1 cellular context compared by ENCODE assay signal in the genomic region with DNA sequence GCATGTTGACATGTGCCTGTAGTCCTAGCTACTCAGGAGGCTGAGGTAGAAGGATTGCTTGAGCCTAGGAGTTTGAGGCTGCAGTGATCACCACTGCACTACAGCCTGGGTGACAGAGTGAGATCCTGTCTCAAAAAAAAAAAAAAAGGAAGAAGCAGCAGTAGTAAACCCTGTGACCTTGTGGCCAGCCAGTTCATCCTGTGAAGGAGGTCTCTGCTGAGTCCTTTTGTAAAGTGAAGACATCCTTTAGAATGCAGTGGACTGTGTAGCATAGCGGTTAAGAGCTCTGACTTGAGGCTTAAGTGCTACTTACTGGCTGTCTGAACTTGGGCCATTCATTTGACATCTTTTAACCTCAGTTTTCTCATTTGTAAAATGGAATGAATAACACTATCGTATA.
TF ChIP-seq lines count a peak whose summit lies in the region.

No MANE protein-coding gene starts in this region.

TF ChIP-seq in HepG2, 621 proteins besides CTCF, POLR2A, EP300 and RAD21:
- TF ChIP-seq ZNF501 (CRISPR knock-in tag; IDR thresholded peaks at IDR 0.05) (no peak), ZNF205 (CRISPR knock-in tag; IDR thresholded peaks at IDR 0.05) (no peak), ELF1 (CRISPR knock-in tag; IDR thresholded peaks at IDR 0.05) (no peak)
- TF ChIP-seq, protein P1, sequence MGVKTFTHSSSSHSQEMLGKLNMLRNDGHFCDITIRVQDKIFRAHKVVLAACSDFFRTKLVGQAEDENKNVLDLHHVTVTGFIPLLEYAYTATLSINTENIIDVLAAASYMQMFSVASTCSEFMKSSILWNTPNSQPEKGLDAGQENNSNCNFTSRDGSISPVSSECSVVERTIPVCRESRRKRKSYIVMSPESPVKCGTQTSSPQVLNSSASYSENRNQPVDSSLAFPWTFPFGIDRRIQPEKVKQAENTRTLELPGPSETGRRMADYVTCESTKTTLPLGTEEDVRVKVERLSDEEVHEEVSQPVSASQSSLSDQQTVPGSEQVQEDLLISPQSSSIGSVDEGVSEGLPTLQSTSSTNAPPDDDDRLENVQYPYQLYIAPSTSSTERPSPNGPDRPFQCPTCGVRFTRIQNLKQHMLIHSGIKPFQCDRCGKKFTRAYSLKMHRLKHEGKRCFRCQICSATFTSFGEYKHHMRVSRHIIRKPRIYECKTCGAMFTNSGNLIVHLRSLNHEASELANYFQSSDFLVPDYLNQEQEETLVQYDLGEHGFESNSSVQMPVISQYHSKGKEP (CRISPR knock-in tag; IDR thresholded peaks at IDR 0.05): no peak
